26 cellular contexts compared by ENCODE assay signal in the genomic region with DNA sequence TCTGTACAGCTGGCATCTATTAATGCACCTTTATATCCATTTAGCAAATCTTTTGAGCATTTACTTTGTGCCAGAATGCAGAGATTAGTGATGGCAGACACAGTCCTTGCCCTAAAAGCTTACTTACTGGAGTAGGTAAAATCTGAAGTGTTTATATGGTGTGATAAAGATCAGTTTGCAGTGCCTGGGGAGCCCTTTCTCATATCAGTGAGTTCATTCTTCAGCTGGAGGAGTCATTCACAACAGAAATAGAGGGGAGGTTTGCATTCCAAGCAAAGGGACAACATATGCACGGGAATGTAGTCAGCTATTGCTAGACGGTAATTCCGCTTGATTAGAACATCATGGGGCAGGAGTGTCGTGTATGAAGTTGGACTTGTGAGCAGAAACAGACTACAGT. TPM values are rescaled to one million over a fixed set of nuclear protein-coding genes. Genes with fewer than 3 reads are reported as not detected.
DNase-seq lines count a peak whose midpoint lies in the region; ATAC-seq, FAIRE-seq and TF ChIP-seq lines count a peak whose summit lies in the region.
"Had no signal": no experiment of that assay in that cellular context is flagged by ENCODE, and none has a peak within 500 bp of the region (broad histone marks: within the 10 kb centered on the region; RNA-seq: fewer than 3 reads in every experiment).

No MANE protein-coding gene starts in this region.

- peaks cover 0 to 4% of the 10 kb centered on the region in 2 experiments; a peak in 1 of 5 replicates for H3K27me3 ChIP-seq in K562 (ENCODE audit: control insufficient read depth in 2 of 2, insufficient read depth in 2 of 2, low read length in 2 of 2)
- H3K27me3 ChIP-seq: BLaER1, SJCRH30 had no signal

- no peaks in the 10 kb centered on the region for H3K9me3 ChIP-seq in HEK293 (ENCODE audit: control insufficient read depth, insufficient read depth, low read depth, low read length)
- no peaks in the 10 kb centered on the region for H3K9me3 ChIP-seq in K562 (replicated peaks; ENCODE audit: control insufficient read depth, insufficient read depth, low read depth, low read length)
- H3K9me3 ChIP-seq: SJCRH30 had no signal

- TF ChIP-seq CTCF in D721Med (IDR thresholded peaks at IDR 0.05; ENCODE audit: insufficient read depth, missing control alignments) = no peak
- no peak for TF ChIP-seq CTCF in HEK293 (tag by site-specific recombination; IDR thresholded peaks at IDR 0.05)
- TF ChIP-seq CTCF in K562 (IDR thresholded peaks at IDR 0.05 in 2 of 3, conservative IDR thresholded peaks at IDR 0.05 in 1 of 3; ENCODE audit: insufficient read depth in 2 of 3, low read depth in 1 of 3, low read length in 3 of 3) = no peak

- no peak overlapping the region for H2AFZ ChIP-seq in K562 (ENCODE audit: low read depth, low read length)
- H2AFZ ChIP-seq: GM23338 had no signal

- CTCF ChIA-PET in HEK293 (lab: Yijun Ruan, JAX) = interaction anchor here (0.8 to 1.2 kb wide), 2 partner anchors 9 to 19 kb away, joined by 3 read pairs; partner anchors contain the start of gene SLC35F3
- CTCF ChIA-PET in K562 (lab: Yijun Ruan, JAX; ENCODE audit: low intra/inter-chr PET ratio) = no interaction called here

- no peak overlapping the region for H3K4me2 ChIP-seq in K562 (ENCODE audit: insufficient read depth, low read length)
- H3K4me2 ChIP-seq: BLaER1, GM23338 had no signal

- 0% methylated on average over 4 of the region's 4 CpGs for WGBS in K562 (ENCODE audit: insufficient coverage, low coverage, missing lambda C conversion rate)

- TF ChIP-seq RAD21 in K562 (CRISPR knock-in tag; conservative IDR thresholded peaks at IDR 0.05 in 1 of 2, IDR thresholded peaks at IDR 0.05 in 1 of 2) = no peak

- no peak for TF ChIP-seq EP300 in K562 (IDR thresholded peaks at IDR 0.05; ENCODE audit: low read length)

- no peak for ATAC-seq in K562
- ATAC-seq in HG03342 (IDR thresholded peaks at IDR 0.05; ENCODE audit: unreplicated experiment) = no peak
- ATAC-seq in HG03097 (IDR thresholded peaks at IDR 0.05; ENCODE audit: low FRiP score, unreplicated experiment) = no peak
- ATAC-seq: GM23338, Right ventricle myocardium inferior, T-cell had no signal

- BruUV-seq in K562 (replicated peaks; lab: Mats Ljungman, UMichigan) = no TSS peak

- H3K4me3 ChIP-seq in HEK293 (ENCODE audit: low read depth, low read length) (no peak overlapping the region), K562 (no peak overlapping the region)
- H3K4me3 ChIP-seq: BLaER1, GM23338, SJCRH30 had no signal

- in situ Hi-C loops in K562 (cut with MboI) = no loop called here

- H3K9ac ChIP-seq in K562 (ENCODE audit: insufficient read depth in 1 of 2, low read depth in 2 of 2, low read length in 2 of 2) = no peak overlapping the region
- H3K9ac ChIP-seq: BLaER1 had no signal

- no peaks in the 10 kb centered on the region for H3K4me1 ChIP-seq in HEK293 (ENCODE audit: control insufficient read depth, insufficient read depth, low read length)
- H3K4me1 ChIP-seq in K562 (replicated peaks in 1 of 2; ENCODE audit: control insufficient read depth in 2 of 2, insufficient read depth in 2 of 2, low read length in 2 of 2) = no peaks in the 10 kb centered on the region
- H3K4me1 ChIP-seq: BLaER1, SJCRH30 had no signal

- DNase-seq in D721Med (ENCODE audit: insufficient read length, low spot score) = no peak
- no peak for DNase-seq in K562 (ENCODE audit: extremely low read depth in 1 of 4, low spot score in 3 of 4)
- no peak for DNase-seq in activated CD8-positive, alpha-beta memory T cell treated with anti-CD3 and anti-CD28 coated beads, Interleukin-2, amount 50 U/mL, for 4 hours
- DNase-seq in NCI-H446 treated with DMSO at 0.1 percent for 48 hours (lab: John Stamatoyannopoulos, UW) = no peak
- DNase-seq: ACHN; CD4-positive, CD25-positive, alpha-beta regulatory T cell; DMS53; GF-D8; H9; KBM-7; NCI-H1092; NCI-H1417 treated with DMSO at 0.1 percent for 48 hours; NCI-H1694 treated with DMSO at 0.1 percent for 48 hours; NCI-H2081; NCI-H2171 treated with DMSO at 0.1 percent for 48 hours; NCI-H524 treated with DMSO at 0.1 percent for 48 hours; NCI-H774; SJCRH30; T-cell had no signal

- intact Hi-C loops in K562 (cut with micrococcal nuclease) = no loop called here

- H3K9me1 ChIP-seq in K562 (ENCODE audit: control insufficient read depth, insufficient read depth, low read length) = no peaks in the 10 kb centered on the region

- H3K27ac ChIP-seq in HEK293 (ENCODE audit: extremely low read depth, low read depth, low read length) = no peak overlapping the region
- H3K27ac ChIP-seq in K562 (ENCODE audit: extremely low read depth, low read depth, low read length) = no peak overlapping the region
- H3K27ac ChIP-seq: BLaER1, SJCRH30 had no signal

- H3K79me2 ChIP-seq in K562 (ENCODE audit: control insufficient read depth, insufficient read depth, low read length) = no peaks in the 10 kb centered on the region

- POLR2A ChIA-PET in HEK293 (lab: Yijun Ruan, JAX) (no interaction called here), K562 (lab: Yijun Ruan, JAX) (interaction anchor here (0.6 to 0.9 kb wide), 2 partner anchors 8 to 9 kb away, joined by 5 read pairs; partner anchors contain the start of gene SLC35F3)

- no peaks in the 10 kb centered on the region for H4K20me1 ChIP-seq in K562 (replicated peaks; ENCODE audit: control insufficient read depth, insufficient read depth, low read length)
- H4K20me1 ChIP-seq: BLaER1 had no signal

- TF ChIP-seq POLR2A in K562 (conservative IDR thresholded peaks at IDR 0.05) = no peak

- FAIRE-seq in D721Med (lab: Jason Lieb, UNC) = peak; percentile 75
- FAIRE-seq in K562 (lab: Jason Lieb, UNC) = no peak
- FAIRE-seq: GM12891 had no signal

- H3K36me3 ChIP-seq in HEK293 (ENCODE audit: control insufficient read depth in 2 of 2, insufficient read depth in 1 of 2, low read length in 2 of 2) = no peaks in the 10 kb centered on the region
- no peaks in the 10 kb centered on the region for H3K36me3 ChIP-seq in K562 (ENCODE audit: control insufficient read depth, insufficient read depth, low read length)
- H3K36me3 ChIP-seq: BLaER1, SJCRH30 had no signal

TF ChIP-seq in HEK293, 187 proteins besides CTCF, POLR2A, EP300 and RAD21 (continues in another document):
- TF ChIP-seq KLF1 (tag by site-specific recombination; IDR thresholded peaks at IDR 0.05) (no peak), KLF10 (tag by site-specific recombination; IDR thresholded peaks at IDR 0.05) (no peak)

TF ChIP-seq in K562, 482 proteins besides CTCF, POLR2A, EP300 and RAD21:
- TF ChIP-seq NUFIP1 (IDR thresholded peaks at IDR 0.05; ENCODE audit: partially characterized antibody) = no peak
- peak; percentile 13 for TF ChIP-seq PRDM10 (IDR thresholded peaks at IDR 0.05; ENCODE audit: partially characterized antibody)

RNA-seq across cellular contexts. Expression of gene SLC35F3, which starts 8.4 kb away (rescaled TPM):
- 0.21 and 0.23 TPM in 2 replicates for total RNA-seq in K562 (2011; cell fraction: chromatin; rRNA removed; ENCODE audit: low replicate concordance)
- 0.26 and 0.33 TPM in 2 replicates for total RNA-seq in K562 (2011; cell fraction: nucleolus; rRNA removed)
- 0.29 TPM in 1 of 2 replicates, not detected in the other for total RNA-seq in K562 (2011; cell fraction: nucleoplasm; rRNA removed)
- total RNA-seq in K562 (2014; rRNA removed) (not detected in 2 replicates), K562 (2014; rRNA removed; fragmentation: Illumina TruSeq; extraction: Trizol) (not detected in 2 replicates), K562 (2015; rRNA removed; fragmentation: Illumina TruSeq; extraction: Trizol) (not detected in 2 replicates), K562 (2021) (0.07 and 0.11 TPM in 2 replicates)
- polyA plus RNA-seq in K562 (2011; rRNA removed) (0.04 TPM in 1 of 2 replicates, not detected in the other), K562 (2014; fragmentation: Illumina TruSeq; extraction: Trizol) (0.04 TPM in 1 of 2 replicates, not detected in the other), K562 (2014; fragmentation: Nextera tagmentation; extraction: Ambion mirVana) (not detected), K562 (2014; rRNA removed) (0.26 TPM in 1 of 2 replicates, not detected in the other)
- 0.06 TPM in 1 of 2 replicates, not detected in the other for polyA plus RNA-seq in K562 (2011; cell fraction: cytosol; rRNA removed)
- polyA plus RNA-seq in K562 (2011; cell fraction: nucleus; rRNA removed) = 0.04 and 0.06 TPM in 2 replicates
- 0.03 and 0.36 TPM in 2 replicates for polyA plus RNA-seq in K562 (2012)
- 0.14 TPM in 1 of 2 replicates, not detected in the other for polyA minus RNA-seq in K562 (2011; rRNA and poly(A)+ RNA removed)
- not detected in 2 replicates for polyA minus RNA-seq in K562 (2011; cell fraction: cytosol; rRNA and poly(A)+ RNA removed)
- polyA minus RNA-seq in K562 (2011; cell fraction: nucleus; rRNA and poly(A)+ RNA removed) = not detected in 2 replicates
- total RNA-seq: Right ventricle myocardium inferior, SJCRH30 had no signal
